ENCODE assay signal across 8 cellular contexts in the genomic region with DNA sequence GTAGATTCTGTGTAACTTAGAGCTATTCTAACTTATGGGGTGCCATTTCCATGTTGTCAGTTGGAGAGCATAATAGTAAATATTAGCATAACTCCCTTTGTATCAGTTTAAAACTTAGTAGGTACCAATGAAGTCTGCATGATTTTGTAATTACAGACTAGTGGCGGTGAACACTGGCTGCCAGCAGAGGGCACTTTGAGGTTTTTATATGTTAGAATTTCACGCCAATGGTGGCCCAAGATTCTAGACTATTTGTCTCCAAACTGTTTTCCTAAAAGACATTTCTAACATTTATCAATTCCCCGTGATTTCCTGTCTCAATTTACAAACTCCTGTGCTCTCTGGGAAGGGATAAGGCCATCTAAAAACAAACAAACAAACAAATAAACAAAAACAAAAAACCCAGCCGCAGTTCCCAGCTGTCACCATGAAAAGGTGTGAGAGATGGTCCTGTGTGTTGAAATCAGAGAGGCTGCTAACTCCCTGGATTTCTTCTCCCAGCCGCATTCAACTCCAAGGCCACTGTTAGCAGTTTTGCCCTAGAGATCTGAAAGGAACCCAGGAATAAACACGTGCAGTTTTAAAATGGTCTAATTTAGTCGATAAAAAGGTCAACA. TPM values are rescaled to one million over a fixed set of nuclear protein-coding genes. Genes with fewer than 3 reads are reported as not detected.
A peak's percentile ranks its signal among the peaks of the same experiment; 100 is the strongest.
DNase-seq lines count a peak whose midpoint lies in the region; ATAC-seq and TF ChIP-seq lines count a peak whose summit lies in the region.

No MANE protein-coding gene starts in this region.

- CTCF ChIA-PET in activated CD4-positive, alpha-beta memory T cell treated with anti-CD3 and anti-CD28 coated beads for 36 hours (lab: Charles Lee), result interaction anchor here (0.6 to 3.7 kb wide), 16 partner anchors 11 to 723 kb away, joined by 3 to 60 read pairs (median 4); partner anchors contain the start of gene MBIP
- CTCF ChIA-PET in activated CD4-positive, alpha-beta memory T cell treated with anti-CD3 and anti-CD28 coated beads, Interleukin-2, amount 10 ng/mL, durations not matched to agents 7 days and 5 days (lab: Charles Lee), result interaction anchor here (0.8 to 4.2 kb wide), 14 partner anchors 14 to 490 kb away, joined by 3 to 56 read pairs (median 5); no protein-coding TSS in a partner anchor

- no peaks in the 10 kb centered on the region for H3K9me3 Mint-ChIP-seq in activated CD4-positive, alpha-beta memory T cell treated with anti-CD3 and anti-CD28 coated beads for 36 hours
- H3K9me3 Mint-ChIP-seq in activated CD4-positive, alpha-beta memory T cell treated with anti-CD3 and anti-CD28 coated beads, Interleukin-2, amount 10 ng/mL, durations not matched to agents 7 days and 5 days, result no peaks in the 10 kb centered on the region

- H3K4me3 ChIP-seq in fibroblast of pulmonary artery (replicated peaks; ENCODE audit: low read depth, low read length), result no peak overlapping the region

- POLR2A ChIA-PET in activated CD4-positive, alpha-beta memory T cell treated with anti-CD3 and anti-CD28 coated beads for 36 hours (lab: Charles Lee), result no interaction called here
- POLR2A ChIA-PET in activated CD4-positive, alpha-beta memory T cell treated with anti-CD3 and anti-CD28 coated beads, Interleukin-2, amount 10 ng/mL, durations not matched to agents 7 days and 5 days (lab: Charles Lee), result interaction anchor here (1.1 kb wide), 1 partner anchor 147 kb away, joined by 4 read pairs; no protein-coding TSS in a partner anchor

- no peaks in the 10 kb centered on the region for H3K36me3 Mint-ChIP-seq in activated CD4-positive, alpha-beta memory T cell treated with anti-CD3 and anti-CD28 coated beads for 36 hours
- H3K36me3 Mint-ChIP-seq in activated CD4-positive, alpha-beta memory T cell treated with anti-CD3 and anti-CD28 coated beads, Interleukin-2, amount 10 ng/mL, durations not matched to agents 7 days and 5 days (ENCODE audit: low read depth), result no peaks in the 10 kb centered on the region

- DNase-seq in activated CD4-positive, alpha-beta memory T cell treated with anti-CD3 and anti-CD28 coated beads for 36 hours, result peak; percentile 28
- DNase-seq in activated CD4-positive, alpha-beta memory T cell treated with anti-CD3 and anti-CD28 coated beads, Interleukin-2, amount 10 ng/mL, durations not matched to agents 7 days and 5 days, result no peak
- peak; percentile 22 for DNase-seq in HuH-7 (ENCODE audit: low spot score)
- peak; percentile 28 to 64 for DNase-seq in SHP77 (lab: John Stamatoyannopoulos, UW)
- DNase-seq in fibroblast of pulmonary artery (ENCODE audit: low read depth), result peak; percentile 44
- DNase-seq in retina, result peak; percentile 43

- intact Hi-C loops in activated CD4-positive, alpha-beta memory T cell treated with anti-CD3 and anti-CD28 coated beads for 36 hours (cut with micrococcal nuclease), result loop anchor here (1.0 to 5.0 kb wide), 4 partner anchors 61 to 489 kb away; no protein-coding TSS in a partner anchor

- ATAC-seq in GM18870 (IDR thresholded peaks at IDR 0.05; ENCODE audit: unreplicated experiment) (no peak), HG02571 (IDR thresholded peaks at IDR 0.05; ENCODE audit: unreplicated experiment) (no peak)

- no peaks in the 10 kb centered on the region for H3K27me3 Mint-ChIP-seq in activated CD4-positive, alpha-beta memory T cell treated with anti-CD3 and anti-CD28 coated beads for 36 hours
- H3K27me3 Mint-ChIP-seq in activated CD4-positive, alpha-beta memory T cell treated with anti-CD3 and anti-CD28 coated beads, Interleukin-2, amount 10 ng/mL, durations not matched to agents 7 days and 5 days, result peaks cover 8% of the 10 kb centered on the region

- H3K27ac Mint-ChIP-seq in activated CD4-positive, alpha-beta memory T cell treated with anti-CD3 and anti-CD28 coated beads for 36 hours, result no peak overlapping the region
- H3K27ac Mint-ChIP-seq in activated CD4-positive, alpha-beta memory T cell treated with anti-CD3 and anti-CD28 coated beads, Interleukin-2, amount 10 ng/mL, durations not matched to agents 7 days and 5 days, result no peak overlapping the region

- TF ChIP-seq CTCF in fibroblast of pulmonary artery (IDR thresholded peaks at IDR 0.05; ENCODE audit: low read length, missing control alignments), result peak; percentile 77

- no peak overlapping the region for H3K4me3 Mint-ChIP-seq in activated CD4-positive, alpha-beta memory T cell treated with anti-CD3 and anti-CD28 coated beads for 36 hours
- H3K4me3 Mint-ChIP-seq in activated CD4-positive, alpha-beta memory T cell treated with anti-CD3 and anti-CD28 coated beads, Interleukin-2, amount 10 ng/mL, durations not matched to agents 7 days and 5 days, result no peak overlapping the region

- no peaks in the 10 kb centered on the region for H3K4me1 Mint-ChIP-seq in activated CD4-positive, alpha-beta memory T cell treated with anti-CD3 and anti-CD28 coated beads for 36 hours (ENCODE audit: low read depth)
- H3K4me1 Mint-ChIP-seq in activated CD4-positive, alpha-beta memory T cell treated with anti-CD3 and anti-CD28 coated beads, Interleukin-2, amount 10 ng/mL, durations not matched to agents 7 days and 5 days, result no peaks in the 10 kb centered on the region

RNA-seq across cellular contexts. Expression of gene BRMS1L, which starts 57.6 kb away (rescaled TPM):
- 1 to 10 TPM; 5.6 to 6.1 TPM for total RNA-seq in activated CD4-positive, alpha-beta memory T cell treated with anti-CD3 and anti-CD28 coated beads for 36 hours
- total RNA-seq in activated CD4-positive, alpha-beta memory T cell treated with anti-CD3 and anti-CD28 coated beads, Interleukin-2, amount 10 ng/mL, durations not matched to agents 7 days and 5 days, result 1 to 10 TPM; 3.2 to 4.3 TPM
